Comparison of ENCODE assay signal across 1 cellular context in the genomic region with DNA sequence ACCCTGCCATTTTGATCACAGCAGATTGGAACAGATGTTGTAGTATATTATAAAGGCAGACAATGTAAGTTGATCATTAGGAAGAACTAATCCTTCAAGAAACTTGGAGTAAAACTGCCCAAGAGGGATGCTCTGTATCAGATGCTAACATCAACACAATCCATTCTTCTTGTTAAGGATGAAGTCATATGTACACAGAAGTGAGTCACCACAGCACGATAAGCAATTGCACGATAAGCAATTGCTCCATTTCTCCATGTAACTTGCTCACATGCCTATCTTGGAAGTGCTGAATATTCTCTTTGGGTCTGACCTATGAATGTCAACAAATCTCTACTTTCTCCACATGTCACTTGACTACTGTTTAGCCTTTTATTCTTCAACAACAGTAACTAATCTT.
A peak's percentile ranks its signal among the peaks of the same experiment; 100 is the strongest.
TF ChIP-seq lines count a peak whose summit lies in the region.

No MANE protein-coding gene starts in this region.

TF ChIP-seq in K562, 482 proteins besides CTCF, POLR2A, EP300 and RAD21 (continued from another document and continues in another):
- TF ChIP-seq HMGN3 (IDR thresholded peaks at IDR 0.05; ENCODE audit: borderline replicate concordance, extremely low read depth, insufficient read length, low read depth, low read length) (peak; percentile 53), TEAD4 (IDR thresholded peaks at IDR 0.05; ENCODE audit: low read length) (peak; percentile 79), TEAD4 (CRISPR knock-in tag; IDR thresholded peaks at IDR 0.05; ENCODE audit: borderline replicate concordance) (no peak), MBD2 (IDR thresholded peaks at IDR 0.05; ENCODE audit: borderline replicate concordance, low read depth) (peak; percentile 41; the same call in 1 of the 2 replicates), RNF2 (IDR thresholded peaks at IDR 0.05) (peak; percentile 61; the same call in 1 of the 2 replicates), DPF2 (IDR thresholded peaks at IDR 0.05) (peak; percentile 99), NFE2 (IDR thresholded peaks at IDR 0.05; ENCODE audit: low read depth) (peak; percentile 64; the same call in 1 of the 2 replicates), CREM (IDR thresholded peaks at IDR 0.05; ENCODE audit: low read depth) (peak; percentile 88), TBL1XR1 (IDR thresholded peaks at IDR 0.05; ENCODE audit: low read length in 2 of 2) (peak in 1 of 2 experiments; percentile 69; a peak in 2 of 4 replicates), OTX1 (CRISPR knock-in tag; IDR thresholded peaks at IDR 0.05) (no peak), MTA2 (IDR thresholded peaks at IDR 0.05; ENCODE audit: low read depth) (0 out of 2 replicates have a peak, but pooled peaks have one; percentile 44), SIN3A (IDR thresholded peaks at IDR 0.05; ENCODE audit: borderline replicate concordance in 2 of 2, control insufficient read depth in 1 of 2, low read depth in 2 of 2, low read length in 2 of 2) (no peak), CXXC5 (CRISPR knock-in tag; IDR thresholded peaks at IDR 0.05) (peak; percentile 69), TAL1 (IDR thresholded peaks at IDR 0.05) (peak; percentile 44; the same call in 1 of the 2 replicates), KDM1A (IDR thresholded peaks at IDR 0.05) (peak; percentile 91 to 94), ZNF586 (CRISPR knock-in tag; conservative IDR thresholded peaks at IDR 0.05) (no peak), NR2F6 (CRISPR knock-in tag; IDR thresholded peaks at IDR 0.05) (no peak), FOXA3 (CRISPR knock-in tag; conservative IDR thresholded peaks at IDR 0.05 in 1 of 2, IDR thresholded peaks at IDR 0.05 in 1 of 2) (peak; percentile 62 to 99; a peak in 2 of 4 replicates), RBM39 (optimal IDR thresholded peaks at IDR 0.05; ENCODE audit: low read depth, low read length) (no peak), NFE2L1 (tag; IDR thresholded peaks at IDR 0.05; ENCODE audit: borderline replicate concordance, low read depth) (no peak), ELF2 (CRISPR knock-in tag; IDR thresholded peaks at IDR 0.05) (0 out of 2 replicates have a peak, but pooled peaks have one; percentile 24), HDAC2 (IDR thresholded peaks at IDR 0.05) (peak; percentile 95; the same call in 1 of the 2 replicates), GATA2 (CRISPR knock-in tag; IDR thresholded peaks at IDR 0.05) (peak; percentile 56), SMARCA5 (IDR thresholded peaks at IDR 0.05) (no peak), FOXJ2 (tag; IDR thresholded peaks at IDR 0.05) (peak; percentile 94), RCOR1 (IDR thresholded peaks at IDR 0.05; ENCODE audit: borderline replicate concordance in 1 of 2, low read depth in 2 of 2, low read length in 2 of 2) (peak in 1 of 2 experiments; percentile 100; a peak in 2 of 4 replicates), FOSL1 (tag; conservative IDR thresholded peaks at IDR 0.05) (peak; percentile 100), CCNT2 (IDR thresholded peaks at IDR 0.05; ENCODE audit: borderline replicate concordance, extremely low read depth, insufficient read length, low read depth, low read length) (peak; percentile 85), ZEB2 (IDR thresholded peaks at IDR 0.05) (peak; percentile 86), BHLHE40 (IDR thresholded peaks at IDR 0.05; ENCODE audit: low read length) (peak; percentile 88), EHMT2 (IDR thresholded peaks at IDR 0.05) (0 out of 2 replicates have a peak, but pooled peaks have one; percentile 19), TCF3 (CRISPR knock-in tag; IDR thresholded peaks at IDR 0.05) (peak; percentile 30; the same call in 1 of the 2 replicates), ATF1 (CRISPR knock-in tag; IDR thresholded peaks at IDR 0.05) (no peak), ATF1 (tag; IDR thresholded peaks at IDR 0.05) (peak; percentile 75), ZNF124 (CRISPR knock-in tag; IDR thresholded peaks at IDR 0.05) (no peak), ZNF41 (CRISPR knock-in tag; conservative IDR thresholded peaks at IDR 0.05) (no peak), FOXK2 (conservative IDR thresholded peaks at IDR 0.05 in 1 of 2, IDR thresholded peaks at IDR 0.05 in 1 of 2; ENCODE audit: low read depth in 2 of 2) (peak; percentile 86 to 88), BRD9 (IDR thresholded peaks at IDR 0.05; ENCODE audit: low read depth, partially characterized antibody) (peak; percentile 53), KLF16 (IDR thresholded peaks at IDR 0.05) (no peak; the same call in 1 of the 2 replicates), ZNF143 (CRISPR knock-in tag; IDR thresholded peaks at IDR 0.05) (no peak), NCOR1 (IDR thresholded peaks at IDR 0.05) (peak; percentile 61), ZNF316 (IDR thresholded peaks at IDR 0.05) (peak; percentile 90), ZBTB7A (IDR thresholded peaks at IDR 0.05; ENCODE audit: borderline replicate concordance, control insufficient read depth, low read depth, low read length) (no peak), CBFA2T2 (conservative IDR thresholded peaks at IDR 0.05) (0 out of 2 replicates have a peak, but pooled peaks have one; percentile 35)
- TF ChIP-seq, protein P1, sequence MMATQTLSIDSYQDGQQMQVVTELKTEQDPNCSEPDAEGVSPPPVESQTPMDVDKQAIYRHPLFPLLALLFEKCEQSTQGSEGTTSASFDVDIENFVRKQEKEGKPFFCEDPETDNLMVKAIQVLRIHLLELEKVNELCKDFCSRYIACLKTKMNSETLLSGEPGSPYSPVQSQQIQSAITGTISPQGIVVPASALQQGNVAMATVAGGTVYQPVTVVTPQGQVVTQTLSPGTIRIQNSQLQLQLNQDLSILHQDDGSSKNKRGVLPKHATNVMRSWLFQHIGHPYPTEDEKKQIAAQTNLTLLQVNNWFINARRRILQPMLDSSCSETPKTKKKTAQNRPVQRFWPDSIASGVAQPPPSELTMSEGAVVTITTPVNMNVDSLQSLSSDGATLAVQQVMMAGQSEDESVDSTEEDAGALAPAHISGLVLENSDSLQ (IDR thresholded peaks at IDR 0.05), result 0 out of 2 replicates have a peak, but pooled peaks have one; percentile 41
- TF ChIP-seq, protein P2, sequence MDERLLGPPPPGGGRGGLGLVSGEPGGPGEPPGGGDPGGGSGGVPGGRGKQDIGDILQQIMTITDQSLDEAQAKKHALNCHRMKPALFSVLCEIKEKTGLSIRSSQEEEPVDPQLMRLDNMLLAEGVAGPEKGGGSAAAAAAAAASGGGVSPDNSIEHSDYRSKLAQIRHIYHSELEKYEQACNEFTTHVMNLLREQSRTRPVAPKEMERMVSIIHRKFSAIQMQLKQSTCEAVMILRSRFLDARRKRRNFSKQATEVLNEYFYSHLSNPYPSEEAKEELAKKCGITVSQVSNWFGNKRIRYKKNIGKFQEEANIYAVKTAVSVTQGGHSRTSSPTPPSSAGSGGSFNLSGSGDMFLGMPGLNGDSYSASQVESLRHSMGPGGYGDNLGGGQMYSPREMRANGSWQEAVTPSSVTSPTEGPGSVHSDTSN (CRISPR knock-in tag; IDR thresholded peaks at IDR 0.05; ENCODE audit: low read depth), result no peak
- TF ChIP-seq, protein P2 (tag; conservative IDR thresholded peaks at IDR 0.05; ENCODE audit: low read depth), result peak; percentile 63
- TF ChIP-seq, protein P3, sequence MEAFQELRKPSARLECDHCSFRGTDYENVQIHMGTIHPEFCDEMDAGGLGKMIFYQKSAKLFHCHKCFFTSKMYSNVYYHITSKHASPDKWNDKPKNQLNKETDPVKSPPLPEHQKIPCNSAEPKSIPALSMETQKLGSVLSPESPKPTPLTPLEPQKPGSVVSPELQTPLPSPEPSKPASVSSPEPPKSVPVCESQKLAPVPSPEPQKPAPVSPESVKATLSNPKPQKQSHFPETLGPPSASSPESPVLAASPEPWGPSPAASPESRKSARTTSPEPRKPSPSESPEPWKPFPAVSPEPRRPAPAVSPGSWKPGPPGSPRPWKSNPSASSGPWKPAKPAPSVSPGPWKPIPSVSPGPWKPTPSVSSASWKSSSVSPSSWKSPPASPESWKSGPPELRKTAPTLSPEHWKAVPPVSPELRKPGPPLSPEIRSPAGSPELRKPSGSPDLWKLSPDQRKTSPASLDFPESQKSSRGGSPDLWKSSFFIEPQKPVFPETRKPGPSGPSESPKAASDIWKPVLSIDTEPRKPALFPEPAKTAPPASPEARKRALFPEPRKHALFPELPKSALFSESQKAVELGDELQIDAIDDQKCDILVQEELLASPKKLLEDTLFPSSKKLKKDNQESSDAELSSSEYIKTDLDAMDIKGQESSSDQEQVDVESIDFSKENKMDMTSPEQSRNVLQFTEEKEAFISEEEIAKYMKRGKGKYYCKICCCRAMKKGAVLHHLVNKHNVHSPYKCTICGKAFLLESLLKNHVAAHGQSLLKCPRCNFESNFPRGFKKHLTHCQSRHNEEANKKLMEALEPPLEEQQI (IDR thresholded peaks at IDR 0.05), result peak; percentile 67; the same call in 1 of the 2 replicates
- TF ChIP-seq, protein P4, sequence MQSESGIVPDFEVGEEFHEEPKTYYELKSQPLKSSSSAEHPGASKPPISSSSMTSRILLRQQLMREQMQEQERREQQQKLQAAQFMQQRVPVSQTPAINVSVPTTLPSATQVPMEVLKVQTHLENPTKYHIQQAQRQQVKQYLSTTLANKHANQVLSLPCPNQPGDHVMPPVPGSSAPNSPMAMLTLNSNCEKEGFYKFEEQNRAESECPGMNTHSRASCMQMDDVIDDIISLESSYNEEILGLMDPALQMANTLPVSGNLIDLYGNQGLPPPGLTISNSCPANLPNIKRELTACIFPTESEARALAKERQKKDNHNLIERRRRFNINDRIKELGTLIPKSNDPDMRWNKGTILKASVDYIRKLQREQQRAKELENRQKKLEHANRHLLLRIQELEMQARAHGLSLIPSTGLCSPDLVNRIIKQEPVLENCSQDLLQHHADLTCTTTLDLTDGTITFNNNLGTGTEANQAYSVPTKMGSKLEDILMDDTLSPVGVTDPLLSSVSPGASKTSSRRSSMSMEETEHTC (IDR thresholded peaks at IDR 0.05), result peak; percentile 86
- TF ChIP-seq, protein P5, sequence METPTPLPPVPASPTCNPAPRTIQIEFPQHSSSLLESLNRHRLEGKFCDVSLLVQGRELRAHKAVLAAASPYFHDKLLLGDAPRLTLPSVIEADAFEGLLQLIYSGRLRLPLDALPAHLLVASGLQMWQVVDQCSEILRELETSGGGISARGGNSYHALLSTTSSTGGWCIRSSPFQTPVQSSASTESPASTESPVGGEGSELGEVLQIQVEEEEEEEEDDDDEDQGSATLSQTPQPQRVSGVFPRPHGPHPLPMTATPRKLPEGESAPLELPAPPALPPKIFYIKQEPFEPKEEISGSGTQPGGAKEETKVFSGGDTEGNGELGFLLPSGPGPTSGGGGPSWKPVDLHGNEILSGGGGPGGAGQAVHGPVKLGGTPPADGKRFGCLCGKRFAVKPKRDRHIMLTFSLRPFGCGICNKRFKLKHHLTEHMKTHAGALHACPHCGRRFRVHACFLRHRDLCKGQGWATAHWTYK (CRISPR knock-in tag; IDR thresholded peaks at IDR 0.05), result 0 out of 2 replicates have a peak, but pooled peaks have one; percentile 27
- TF ChIP-seq, protein P6, sequence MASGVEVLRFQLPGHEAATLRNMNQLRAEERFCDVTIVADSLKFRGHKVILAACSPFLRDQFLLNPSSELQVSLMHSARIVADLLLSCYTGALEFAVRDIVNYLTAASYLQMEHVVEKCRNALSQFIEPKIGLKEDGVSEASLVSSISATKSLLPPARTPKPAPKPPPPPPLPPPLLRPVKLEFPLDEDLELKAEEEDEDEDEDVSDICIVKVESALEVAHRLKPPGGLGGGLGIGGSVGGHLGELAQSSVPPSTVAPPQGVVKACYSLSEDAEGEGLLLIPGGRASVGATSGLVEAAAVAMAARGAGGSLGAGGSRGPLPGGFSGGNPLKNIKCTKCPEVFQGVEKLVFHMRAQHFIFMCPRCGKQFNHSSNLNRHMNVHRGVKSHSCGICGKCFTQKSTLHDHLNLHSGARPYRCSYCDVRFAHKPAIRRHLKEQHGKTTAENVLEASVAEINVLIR (CRISPR knock-in tag; IDR thresholded peaks at IDR 0.05), result no peak
- TF ChIP-seq, protein P7, sequence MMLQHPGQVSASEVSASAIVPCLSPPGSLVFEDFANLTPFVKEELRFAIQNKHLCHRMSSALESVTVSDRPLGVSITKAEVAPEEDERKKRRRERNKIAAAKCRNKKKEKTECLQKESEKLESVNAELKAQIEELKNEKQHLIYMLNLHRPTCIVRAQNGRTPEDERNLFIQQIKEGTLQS (IDR thresholded peaks at IDR 0.05), result peak; percentile 100
- TF ChIP-seq, protein P7 (CRISPR knock-in tag; conservative IDR thresholded peaks at IDR 0.05), result peak; percentile 94
- TF ChIP-seq, protein P8, sequence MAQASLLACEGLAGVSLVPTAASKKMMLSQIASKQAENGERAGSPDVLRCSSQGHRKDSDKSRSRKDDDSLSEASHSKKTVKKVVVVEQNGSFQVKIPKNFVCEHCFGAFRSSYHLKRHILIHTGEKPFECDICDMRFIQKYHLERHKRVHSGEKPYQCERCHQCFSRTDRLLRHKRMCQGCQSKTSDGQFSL (CRISPR knock-in tag; IDR thresholded peaks at IDR 0.05), result no peak
- TF ChIP-seq, protein P8 (tag; IDR thresholded peaks at IDR 0.05), result no peak
- TF ChIP-seq, protein P9, sequence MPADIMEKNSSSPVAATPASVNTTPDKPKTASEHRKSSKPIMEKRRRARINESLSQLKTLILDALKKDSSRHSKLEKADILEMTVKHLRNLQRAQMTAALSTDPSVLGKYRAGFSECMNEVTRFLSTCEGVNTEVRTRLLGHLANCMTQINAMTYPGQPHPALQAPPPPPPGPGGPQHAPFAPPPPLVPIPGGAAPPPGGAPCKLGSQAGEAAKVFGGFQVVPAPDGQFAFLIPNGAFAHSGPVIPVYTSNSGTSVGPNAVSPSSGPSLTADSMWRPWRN (IDR thresholded peaks at IDR 0.05; ENCODE audit: low read depth), result peak; percentile 93
- TF ChIP-seq, protein P10, sequence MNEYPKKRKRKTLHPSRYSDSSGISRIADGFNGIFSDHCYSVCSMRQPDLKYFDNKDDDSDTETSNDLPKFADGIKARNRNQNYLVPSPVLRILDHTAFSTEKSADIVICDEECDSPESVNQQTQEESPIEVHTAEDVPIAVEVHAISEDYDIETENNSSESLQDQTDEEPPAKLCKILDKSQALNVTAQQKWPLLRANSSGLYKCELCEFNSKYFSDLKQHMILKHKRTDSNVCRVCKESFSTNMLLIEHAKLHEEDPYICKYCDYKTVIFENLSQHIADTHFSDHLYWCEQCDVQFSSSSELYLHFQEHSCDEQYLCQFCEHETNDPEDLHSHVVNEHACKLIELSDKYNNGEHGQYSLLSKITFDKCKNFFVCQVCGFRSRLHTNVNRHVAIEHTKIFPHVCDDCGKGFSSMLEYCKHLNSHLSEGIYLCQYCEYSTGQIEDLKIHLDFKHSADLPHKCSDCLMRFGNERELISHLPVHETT (CRISPR knock-in tag; conservative IDR thresholded peaks at IDR 0.05 in 1 of 2, IDR thresholded peaks at IDR 0.05 in 1 of 2), result 0 out of 4 replicates have a peak, but pooled peaks of 1 of the 2 experiments have one; percentile 28
